8 cellular contexts compared by ENCODE assay signal in the genomic region with DNA sequence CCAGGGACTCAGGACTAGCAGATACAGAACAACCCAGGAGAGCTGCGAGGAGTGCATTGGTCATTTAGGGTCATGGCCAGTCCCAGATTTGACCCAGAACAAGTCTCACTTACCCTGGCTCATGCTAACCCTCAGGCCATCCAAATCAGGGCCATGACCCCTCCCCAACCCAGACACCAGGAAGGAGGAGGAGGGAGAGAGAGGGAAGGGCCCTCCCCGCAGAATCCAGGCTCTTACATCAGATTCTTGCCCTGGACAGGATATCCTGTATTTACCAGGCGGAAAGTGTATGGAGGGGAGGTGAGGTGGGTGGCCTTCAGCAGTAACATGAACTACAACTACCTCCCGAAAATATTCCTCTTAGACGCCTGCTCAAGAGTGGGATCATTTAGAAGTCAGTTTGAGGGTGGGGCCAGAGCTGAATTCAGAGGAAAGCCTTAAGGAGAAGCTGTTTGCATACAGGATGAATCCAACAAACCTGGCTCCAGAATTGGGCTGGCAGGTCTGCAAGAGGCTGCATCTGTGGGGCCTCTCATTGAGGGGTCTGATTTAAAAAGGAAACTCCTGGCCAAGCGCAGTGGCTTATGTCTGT. TPM values are rescaled to one million over a fixed set of nuclear protein-coding genes. Genes with fewer than 3 reads are reported as not detected.
DNase-seq lines count a peak whose midpoint lies in the region; ATAC-seq and TF ChIP-seq lines count a peak whose summit lies in the region.
"Had no signal": no experiment of that assay in that cellular context is flagged by ENCODE, and none has a peak within 500 bp of the region (broad histone marks: within the 10 kb centered on the region; RNA-seq: fewer than 3 reads in every experiment).

No MANE protein-coding gene starts in this region.

- H4K20me1 ChIP-seq in HCT116 (ENCODE audit: insufficient read depth) = no peaks in the 10 kb centered on the region

- TF ChIP-seq CTCF in HCT116 (IDR thresholded peaks at IDR 0.05 in 2 of 3, conservative IDR thresholded peaks at IDR 0.05 in 1 of 3; ENCODE audit: borderline replicate concordance in 1 of 3, insufficient read depth in 1 of 3, low read depth in 2 of 3, low read length in 2 of 3) = no peak
- TF ChIP-seq CTCF in foreskin fibroblast (IDR thresholded peaks at IDR 0.05; ENCODE audit: low read depth, low read length) = no peak

- POLR2A ChIA-PET in HCT116 (lab: Charles Lee) = interaction anchor here (1.0 to 1.4 kb wide), 2 partner anchors 13 to 22 kb away, joined by 3 read pairs; a partner anchor contains a TSS

- no peak overlapping the region for H2BK5ac ChIP-seq in neuronal stem cell (ENCODE audit: low read length)

- H3K79me1 ChIP-seq in neuronal stem cell (ENCODE audit: low read depth, low read length) = peaks cover 11% of the 10 kb centered on the region

- TSS peak; percentile 27 for BruUV-seq in HCT116 (replicated peaks; lab: Mats Ljungman, UMichigan)

- H2AFZ ChIP-seq in HCT116 (ENCODE audit: low read depth, low read length, poor library complexity, severe bottlenecking) (no peak overlapping the region), neuronal stem cell (ENCODE audit: low read length) (no peak overlapping the region)

- H3K18ac ChIP-seq in neuronal stem cell (ENCODE audit: low read length) = no peak overlapping the region

- no peak overlapping the region for H4K8ac ChIP-seq in neuronal stem cell (ENCODE audit: low read depth, low read length)

- no peak overlapping the region for H3K14ac ChIP-seq in neuronal stem cell (ENCODE audit: low read length)

- no peak overlapping the region for H2AK5ac ChIP-seq in neuronal stem cell (ENCODE audit: low read depth, low read length)

- H3K4me3 ChIP-seq in HCT116 (replicated peaks in 1 of 2; ENCODE audit: low read depth in 1 of 2, low read length in 2 of 2) (no peak overlapping the region), foreskin fibroblast (ENCODE audit: low read depth in 1 of 2, low read length in 2 of 2) (peak overlapping the region; percentile 88 to 97), skeletal muscle tissue (ENCODE audit: low read length in 3 of 3) (peak overlapping the region in 2 of 3 donors; percentile 29 to 51), neuronal stem cell (ENCODE audit: low read length in 2 of 2) (no peak overlapping the region)

- CTCF ChIA-PET in HCT116 (lab: Charles Lee) = no interaction called here

- no peak for TF ChIP-seq POLR2A in HCT116 (IDR thresholded peaks at IDR 0.05; ENCODE audit: borderline replicate concordance, extremely low read depth, insufficient read depth, insufficient read length)

- no peak overlapping the region for H3K9ac ChIP-seq in HCT116 (ENCODE audit: low read length)
- peak overlapping the region in 2 of 3 donors; percentile 16 to 43 for H3K9ac ChIP-seq in skeletal muscle tissue (ENCODE audit: low read depth in 1 of 3, low read length in 3 of 3)
- no peak overlapping the region for H3K9ac ChIP-seq in neuronal stem cell (ENCODE audit: low read depth, low read length, poor library complexity)

- DNase-seq in HCT116 (ENCODE audit: low read depth, low spot score) (no peak), SKM-1 treated with dmso at 0.1 percent for 144 hours (lab: John Stamatoyannopoulos, UW; ENCODE audit: unreplicated experiment) (peak; percentile 38), foreskin fibroblast (no peak), neuronal stem cell (ENCODE audit: low spot score) (no peak), NCI-H2196 treated with DMSO at 0.1 percent for 48 hours (lab: John Stamatoyannopoulos, UW; ENCODE audit: unreplicated experiment) (no peak), OCI-M2 (lab: John Stamatoyannopoulos, UW; ENCODE audit: unreplicated experiment) (no peak)
- DNase-seq: NCI-H1436 treated with DMSO at 0.1 percent for 48 hours had no signal

- TF ChIP-seq RAD21 in HCT116 (IDR thresholded peaks at IDR 0.05; ENCODE audit: low read depth) = no peak

- no peaks in the 10 kb centered on the region for H3K27me3 ChIP-seq in HCT116 (ENCODE audit: insufficient read depth, low read length)
- no peaks in the 10 kb centered on the region for H3K27me3 ChIP-seq in skeletal muscle tissue (ENCODE audit: control insufficient read depth in 3 of 3, insufficient read depth in 3 of 3, low read length in 3 of 3)
- H3K27me3 ChIP-seq in neuronal stem cell (ENCODE audit: control insufficient read depth in 3 of 3, insufficient read depth in 3 of 3, low read depth in 1 of 3, low read length in 3 of 3) = no peaks in the 10 kb centered on the region

- no peak overlapping the region for H2BK120ac ChIP-seq in neuronal stem cell (ENCODE audit: low read depth, low read length)

- H2BK12ac ChIP-seq in neuronal stem cell (ENCODE audit: low read length) = no peak overlapping the region

- ATAC-seq in HCT116 = no peak

- H3K4ac ChIP-seq in neuronal stem cell (ENCODE audit: low read length) = no peak overlapping the region

- H3K23ac ChIP-seq in neuronal stem cell (ENCODE audit: low read depth, low read length, poor library complexity) = no peak overlapping the region

- no peak overlapping the region for H2BK15ac ChIP-seq in neuronal stem cell (ENCODE audit: low read length)

- peak overlapping the region; percentile 99; the same call in 1 of the 2 replicates for H3K4me2 ChIP-seq in HCT116 (ENCODE audit: low read length)
- no peak overlapping the region for H3K4me2 ChIP-seq in neuronal stem cell (ENCODE audit: insufficient read depth, low read length, poor library complexity, severe bottlenecking)

- H3K27ac ChIP-seq in HCT116 (ENCODE audit: low read depth, low read length) = no peak overlapping the region
- peak overlapping the region; percentile 30 for H3K27ac ChIP-seq in skeletal muscle tissue (ENCODE audit: low read depth, low read length)
- no peak overlapping the region for H3K27ac ChIP-seq in neuronal stem cell (replicated peaks; ENCODE audit: low read length)

- no CpG with 5 or more reads among the region's 6 CpGs for WGBS in neuronal stem cell (ENCODE audit: extremely low coverage in 2 of 2, insufficient read length in 2 of 2, insufficient replicate concordance in 1 of 2), 2 donors

- H3K9me2 ChIP-seq in HCT116 (ENCODE audit: insufficient read depth) = no peaks in the 10 kb centered on the region

- H3K36me3 ChIP-seq in HCT116 (ENCODE audit: control insufficient read depth in 1 of 2, insufficient read depth in 2 of 2, low read length in 2 of 2) = peaks cover 0 to 9% of the 10 kb centered on the region in 2 experiments; a peak in 3 of 4 replicates
- H3K36me3 ChIP-seq in skeletal muscle tissue (ENCODE audit: control insufficient read depth in 3 of 3, insufficient read depth in 3 of 3, low read length in 3 of 3) = peaks cover 15 to 19% (median 16%) of the 10 kb centered on the region in 3 donors
- H3K36me3 ChIP-seq in neuronal stem cell (replicated peaks in 1 of 2; ENCODE audit: control insufficient read depth in 2 of 2, insufficient read depth in 2 of 2, low read length in 2 of 2) = peaks cover 8 to 12% of the 10 kb centered on the region in 2 donors

- H3K4me1 ChIP-seq in HCT116 (ENCODE audit: control insufficient read depth in 1 of 2, insufficient read depth in 2 of 2, low read length in 2 of 2) (peaks cover 9 to 42% of the 10 kb centered on the region in 2 experiments; a peak in 3 of 4 replicates), skeletal muscle tissue (ENCODE audit: control insufficient read depth in 3 of 3, insufficient read depth in 3 of 3, low read length in 3 of 3) (peaks cover 34 to 52% (median 38%) of the 10 kb centered on the region in 3 donors), neuronal stem cell (ENCODE audit: control insufficient read depth in 2 of 2, insufficient read depth in 1 of 2, low read depth in 1 of 2, low read length in 2 of 2) (peaks cover 15 to 51% of the 10 kb centered on the region in 2 donors)

- RAD21 ChIA-PET in HCT116 (lab: Charles Lee; ENCODE audit: low non-redundant PET in 1 of 2, low total read pairs in 2 of 2, uncharacterized antibody in 2 of 2, unreplicated experiment in 2 of 2) = no interaction called here

- H3K9me3 ChIP-seq in HCT116 (ENCODE audit: control insufficient read depth in 1 of 2, insufficient read depth in 1 of 2, low read depth in 1 of 2, low read length in 2 of 2) (no peaks in the 10 kb centered on the region), skeletal muscle tissue (ENCODE audit: control insufficient read depth in 3 of 3, low read length in 3 of 3) (no peaks in the 10 kb centered on the region), neuronal stem cell (replicated peaks in 1 of 2; ENCODE audit: control insufficient read depth in 2 of 2, insufficient read depth in 1 of 2, low read depth in 1 of 2, low read length in 2 of 2) (no peaks in the 10 kb centered on the region)

- H4K91ac ChIP-seq in neuronal stem cell (ENCODE audit: low read depth, low read length, poor library complexity) = no peak overlapping the region

- peaks cover 8% of the 10 kb centered on the region; the same call in 1 of the 2 replicates for H3K79me2 ChIP-seq in HCT116 (ENCODE audit: insufficient read depth, low read length)

- intact Hi-C loops in HCT116 (cut with micrococcal nuclease) = loop anchor here (5.0 kb wide), 1 partner anchor 367 kb away; no protein-coding TSS in a partner anchor

TF ChIP-seq in HCT116, 20 proteins besides CTCF, POLR2A, EP300 and RAD21 (continues in another document):
- TF ChIP-seq ZFX (IDR thresholded peaks at IDR 0.05) (no peak), YY1 (IDR thresholded peaks at IDR 0.05; ENCODE audit: extremely low read depth, insufficient replicate concordance, low read depth, low read length) (no peak), ZNF274 (IDR thresholded peaks at IDR 0.05; ENCODE audit: low read depth, low read length) (no peak), SP1 (IDR thresholded peaks at IDR 0.05; ENCODE audit: low read depth) (no peak), TCF7L2 (IDR thresholded peaks at IDR 0.05; ENCODE audit: borderline replicate concordance, extremely low read depth, insufficient read depth, insufficient read length) (no peak), EGR1 (IDR thresholded peaks at IDR 0.05; ENCODE audit: low read depth) (no peak)

RNA-seq across cellular contexts. Expression of a gene that starts 2.1 kb away (rescaled TPM):
- 197 TPM for total RNA-seq in HCT116 (2021; ENCODE audit: unreplicated experiment)
- 247 and 289 TPM in 2 replicates for polyA plus RNA-seq in HCT116 (2012)
- total RNA-seq in skeletal muscle tissue = 40.2 TPM
- polyA plus RNA-seq in neuronal stem cell (2013, experiment 1 of 2) = 220 TPM
- 211 TPM for polyA plus RNA-seq in neuronal stem cell (2013, experiment 2 of 2)

RNA-seq across cellular contexts. Expression of a gene that starts 4.9 kb away (rescaled TPM):
- total RNA-seq in HCT116 (2021; ENCODE audit: unreplicated experiment) = 0.66 TPM
- polyA plus RNA-seq in HCT116 (2012) = 0.39 and 0.41 TPM in 2 replicates
- under 0.01 TPM for total RNA-seq in skeletal muscle tissue
- 48.5 TPM for polyA plus RNA-seq in neuronal stem cell (2013, experiment 1 of 2)
- polyA plus RNA-seq in neuronal stem cell (2013, experiment 2 of 2) = 47.8 TPM

RNA-seq across cellular contexts. Expression of a gene that starts 13.5 kb away (rescaled TPM):
- total RNA-seq in HCT116 (2021; ENCODE audit: unreplicated experiment) (14.8 TPM), skeletal muscle tissue (11.5 TPM)
- 22.9 and 23.5 TPM in 2 replicates for polyA plus RNA-seq in HCT116 (2012)
- 0.26 TPM for polyA plus RNA-seq in neuronal stem cell (2013, experiment 1 of 2)
- 0.29 TPM for polyA plus RNA-seq in neuronal stem cell (2013, experiment 2 of 2)

RNA-seq across cellular contexts. Expression of a gene that starts 21.9 kb away (rescaled TPM):
- total RNA-seq in HCT116 (2021; ENCODE audit: unreplicated experiment) (1,295 TPM), skeletal muscle tissue (1,695 TPM)
- polyA plus RNA-seq in HCT116 (2012) = 3,138 and 4,236 TPM in 2 replicates
- 5,619 TPM for polyA plus RNA-seq in neuronal stem cell (2013, experiment 1 of 2)
- polyA plus RNA-seq in neuronal stem cell (2013, experiment 2 of 2) = 5,702 TPM

RNA-seq across cellular contexts. Expression of a gene that starts 39.8 kb away (rescaled TPM):
- total RNA-seq in HCT116 (2021; ENCODE audit: unreplicated experiment) (13.0 TPM), skeletal muscle tissue (6.8 TPM)
- polyA plus RNA-seq in HCT116 (2012) = 9.8 and 10.2 TPM in 2 replicates
- polyA plus RNA-seq in neuronal stem cell (2013, experiment 1 of 2) = 7.7 TPM
- 7.3 TPM for polyA plus RNA-seq in neuronal stem cell (2013, experiment 2 of 2)

Comparison
In these comparisons a context has a peak if more than half of its experiments do, and no peak if none do; other contexts are left out.
1. H3K4me3 ChIP-seq: peak in foreskin fibroblast (2 of 2) and skeletal muscle tissue (2 of 3); none in HCT116 (0 of 2) and neuronal stem cell (0 of 2).
2. H3K9ac ChIP-seq: peak in skeletal muscle tissue (2 of 3); none in HCT116 (single experiment) and neuronal stem cell (single experiment).